Comparison of ENCODE assay signal across 12 cellular contexts in genomic region chr7:158494162-158494586, GRCh38.
DNase-seq lines count a peak whose midpoint lies in the region; ATAC-seq, FAIRE-seq and TF ChIP-seq lines count a peak whose summit lies in the region.
"Had no signal": no experiment of that assay in that cellular context is flagged by ENCODE, and none has a peak within 500 bp of the region (broad histone marks: within the 10 kb centered on the region; RNA-seq: fewer than 3 reads in every experiment).

No MANE protein-coding gene starts in this region.

- no peak overlapping the region for H3K9ac ChIP-seq in BLaER1

- ATAC-seq in HG03280 (IDR thresholded peaks at IDR 0.05; ENCODE audit: unreplicated experiment), result no peak

- H3K4me2 ChIP-seq in BLaER1, result peak overlapping the region; percentile 63

- H4K20me1 ChIP-seq in BLaER1, result no peaks in the 10 kb centered on the region

- H3K4me3 ChIP-seq in BLaER1 (no peak overlapping the region), foreskin fibroblast (ENCODE audit: low read depth in 1 of 2, low read length in 2 of 2) (no peak overlapping the region)

- in situ Hi-C loops in KBM-7 (cut with MboI; ENCODE audit: low pct_unique_long_range_greater_than_20kb, low sequenced_read_pairs), result no loop called here

- H3K4me1 ChIP-seq in BLaER1, result peaks cover 32% of the 10 kb centered on the region

- H3K27me3 ChIP-seq in BLaER1, result no peaks in the 10 kb centered on the region

- no peaks in the 10 kb centered on the region for H3K9me3 ChIP-seq in BLaER1

- peak; percentile 24 for TF ChIP-seq CTCF in D721Med (IDR thresholded peaks at IDR 0.05; ENCODE audit: insufficient read depth, missing control alignments)
- peak; percentile 81 for TF ChIP-seq CTCF in VCaP (conservative IDR thresholded peaks at IDR 0.05)
- no peak for TF ChIP-seq CTCF in foreskin fibroblast (IDR thresholded peaks at IDR 0.05; ENCODE audit: low read depth, low read length)

- FAIRE-seq in D721Med (lab: Jason Lieb, UNC), result no peak

- H3K27ac ChIP-seq in BLaER1, result no peak overlapping the region
- peak overlapping the region; percentile 68 for H3K27ac ChIP-seq in VCaP

- DNase-seq in D721Med (ENCODE audit: insufficient read length, low spot score) (no peak), KBM-7 (peak; percentile 43), HCEC 1CT (no peak), foreskin fibroblast (no peak), germinal center (ENCODE audit: low spot score) (no peak)
- DNase-seq: Calu3; central memory CD4-positive, alpha-beta T cell; erythroblast; NCI-H2081 treated with DMSO at 0.1 percent for 48 hours had no signal

- no peaks in the 10 kb centered on the region for H3K36me3 ChIP-seq in BLaER1
